Comparison of ENCODE assay signal across 8 cellular contexts in genomic region chr11:65559535-65559934, GRCh38. TPM values are rescaled to one million over a fixed set of nuclear protein-coding genes. Genes with fewer than 3 reads are reported as not detected.
DNase-seq lines count a peak whose midpoint lies in the region; TF ChIP-seq lines count a peak whose summit lies in the region.

No MANE protein-coding gene starts in this region.

- H3K36me3 ChIP-seq in left ventricle myocardium inferior (no peaks in the 10 kb centered on the region), smooth muscle cell (ENCODE audit: low read depth) (no peaks in the 10 kb centered on the region)

- H3K27me3 ChIP-seq in H9 (ENCODE audit: insufficient read depth, low read length) (no peaks in the 10 kb centered on the region; the same call in 1 of the 2 replicates), left ventricle myocardium inferior (ENCODE audit: low read depth) (no peaks in the 10 kb centered on the region), smooth muscle cell (ENCODE audit: low read depth) (no peaks in the 10 kb centered on the region)

- H3K9ac ChIP-seq in H9 (ENCODE audit: extremely low read depth, insufficient read length, low read length), result no peak overlapping the region
- H3K9ac ChIP-seq in smooth muscle cell (ENCODE audit: low read depth), result no peak overlapping the region

- peak overlapping the region; percentile 4 to 72; a peak in 3 of 5 replicates for H3K4me3 Mint-ChIP-seq in H9
- H3K4me3 Mint-ChIP-seq in activated CD4-positive, alpha-beta memory T cell treated with anti-CD3 and anti-CD28 coated beads, Interleukin-2, amount 10 ng/mL, durations not matched to agents 7 days and 5 days, result peak overlapping the region; percentile 38

- H3F3A ChIP-seq in smooth muscle cell (ENCODE audit: low read depth), result peaks cover 43% of the 10 kb centered on the region

- no peak overlapping the region for H2BK5ac ChIP-seq in H9 (ENCODE audit: insufficient read length, low read length)

- no peaks in the 10 kb centered on the region for H3K9me3 Mint-ChIP-seq in H9
- no peaks in the 10 kb centered on the region for H3K9me3 Mint-ChIP-seq in activated CD4-positive, alpha-beta memory T cell treated with anti-CD3 and anti-CD28 coated beads, Interleukin-2, amount 10 ng/mL, durations not matched to agents 7 days and 5 days

- no peaks in the 10 kb centered on the region for H3K23me2 ChIP-seq in H9 (ENCODE audit: insufficient read length, low read depth, low read length, poor library complexity, severe bottlenecking)

- peaks cover 6% of the 10 kb centered on the region; the same call in 1 of the 2 replicates for H3K4me1 ChIP-seq in H9 (ENCODE audit: insufficient read depth, low read length)
- peaks cover 63% of the 10 kb centered on the region for H3K4me1 ChIP-seq in left ventricle myocardium inferior
- peaks cover 20% of the 10 kb centered on the region for H3K4me1 ChIP-seq in smooth muscle cell (ENCODE audit: low read depth)

- H3K4me2 ChIP-seq in H9 (ENCODE audit: insufficient read depth, insufficient read length, low read length) (no peak overlapping the region), smooth muscle cell (peak overlapping the region; percentile 30)

- H2AFZ ChIP-seq in H9 (ENCODE audit: low read length) (no peak overlapping the region), smooth muscle cell (ENCODE audit: low read depth) (no peak overlapping the region)

- no peak overlapping the region for H2AK5ac ChIP-seq in H9 (ENCODE audit: insufficient read length, low read length)

- H3K27ac ChIP-seq in H9 (ENCODE audit: insufficient read length, low read depth, low read length) (no peak overlapping the region), left ventricle myocardium inferior (replicated peaks) (peak overlapping the region; percentile 99), smooth muscle cell (ENCODE audit: low read depth) (peak overlapping the region; percentile 75)

- H2BK120ac ChIP-seq in H9 (ENCODE audit: low read depth, low read length, poor library complexity, severe bottlenecking), result no peak overlapping the region

- H3K27ac Mint-ChIP-seq in H9, result no peak overlapping the region
- peak overlapping the region; percentile 14 for H3K27ac Mint-ChIP-seq in activated CD4-positive, alpha-beta memory T cell treated with anti-CD3 and anti-CD28 coated beads, Interleukin-2, amount 10 ng/mL, durations not matched to agents 7 days and 5 days

- H3T11ph ChIP-seq in H9 (ENCODE audit: low read length), result no peak overlapping the region

- no peak overlapping the region for H2BK15ac ChIP-seq in H9 (ENCODE audit: low read depth, low read length)

- CTCF ChIA-PET in activated CD4-positive, alpha-beta memory T cell treated with anti-CD3 and anti-CD28 coated beads, Interleukin-2, amount 10 ng/mL, durations not matched to agents 7 days and 5 days (lab: Charles Lee), result interaction anchor here (0.7 to 1.5 kb wide), 5 partner anchors 8 to 47 kb away, joined by 3 read pairs; partner anchors contain the start of gene ZNRD2
- CTCF ChIA-PET in HEK293T (lab: Yijun Ruan, JAX), result interaction anchor here (1.7 to 2.2 kb wide), 3 partner anchors 11 to 18 kb away, joined by 6 to 11 read pairs (median 7); partner anchors contain the start of genes FAM89B and ZNRD2

- no CpG with 5 or more reads among the region's 5 CpGs for WGBS in H9 (ENCODE audit: extremely low coverage, insufficient read length, low lambda C conversion rate)
- 85% methylated on average over 5 of the region's 5 CpGs for WGBS in smooth muscle cell (ENCODE audit: low lambda C conversion rate)

- H3K79me2 ChIP-seq in H9 (ENCODE audit: insufficient read depth, low read length) (no peaks in the 10 kb centered on the region), smooth muscle cell (ENCODE audit: low read depth) (peaks cover 5% of the 10 kb centered on the region)

- intact Hi-C loops in left ventricle myocardium inferior (cut with micrococcal nuclease), result no loop called here

- DNase-seq in H9 (no peak), left ventricle myocardium inferior (no peak), smooth muscle cell (lab: John Stamatoyannopoulos, UW; ENCODE audit: unreplicated experiment) (no peak), NCI-H1105 treated with DMSO at 0.1 percent for 48 hours (lab: John Stamatoyannopoulos, UW) (no peak), HEK293T (ENCODE audit: extremely low spot score) (no peak), hepatic stellate cell (ENCODE audit: low spot score) (no peak), D341Med (ENCODE audit: low spot score) (no peak)
- no peak for DNase-seq in activated CD4-positive, alpha-beta memory T cell treated with anti-CD3 and anti-CD28 coated beads, Interleukin-2, amount 10 ng/mL, durations not matched to agents 7 days and 5 days

- no peak overlapping the region for H4K8ac ChIP-seq in H9 (replicated peaks; ENCODE audit: insufficient read length, low read depth, low read length)

- H3K27me3 Mint-ChIP-seq in H9 (ENCODE audit: low read depth), result peaks cover 45% of the 10 kb centered on the region
- no peaks in the 10 kb centered on the region for H3K27me3 Mint-ChIP-seq in activated CD4-positive, alpha-beta memory T cell treated with anti-CD3 and anti-CD28 coated beads, Interleukin-2, amount 10 ng/mL, durations not matched to agents 7 days and 5 days

- no peak overlapping the region for H3K4ac ChIP-seq in H9 (ENCODE audit: low read depth, low read length)

- H3K4me3 ChIP-seq in left ventricle myocardium inferior (no peak overlapping the region), smooth muscle cell (no peak overlapping the region)

- no peaks in the 10 kb centered on the region for H3K79me1 ChIP-seq in H9 (ENCODE audit: insufficient read depth, low read depth, low read length, poor library complexity, severe bottlenecking)

- H4K91ac ChIP-seq in H9 (ENCODE audit: insufficient read length, low read depth, low read length), result no peak overlapping the region

- H3K4me1 Mint-ChIP-seq in H9, result peaks cover 42 to 59% of the 10 kb centered on the region in 2 experiments
- H3K4me1 Mint-ChIP-seq in activated CD4-positive, alpha-beta memory T cell treated with anti-CD3 and anti-CD28 coated beads, Interleukin-2, amount 10 ng/mL, durations not matched to agents 7 days and 5 days, result peaks cover 53% of the 10 kb centered on the region

- H3K9me3 ChIP-seq in H9 (ENCODE audit: control insufficient read depth, low read depth, low read length), result no peaks in the 10 kb centered on the region
- H3K9me3 ChIP-seq in left ventricle myocardium inferior (replicated peaks), result no peaks in the 10 kb centered on the region
- H3K9me3 ChIP-seq in smooth muscle cell (replicated peaks; ENCODE audit: low read depth), result no peaks in the 10 kb centered on the region

- H2BK20ac ChIP-seq in H9 (ENCODE audit: low read depth, low read length, poor library complexity, severe bottlenecking), result no peak overlapping the region

- no peak overlapping the region for H3K14ac ChIP-seq in H9 (ENCODE audit: insufficient read depth, low read length)

- no peak overlapping the region for H3K56ac ChIP-seq in H9 (ENCODE audit: insufficient read length, low read depth, low read length)

- POLR2A ChIA-PET in activated CD4-positive, alpha-beta memory T cell treated with anti-CD3 and anti-CD28 coated beads, Interleukin-2, amount 10 ng/mL, durations not matched to agents 7 days and 5 days (lab: Charles Lee), result interaction anchor here (0.8 to 4.1 kb wide), 7 partner anchors 12 to 61 kb away, joined by 3 to 31 read pairs (median 4); partner anchors contain the start of genes EHBP1L1, FAM89B, SCYL1 and ZNRD2
- POLR2A ChIA-PET in HEK293T (lab: Yijun Ruan, JAX), result interaction anchor here (0.9 to 3.7 kb wide), 9 partner anchors 10 to 329 kb away, joined by 3 to 47 read pairs (median 4); partner anchors contain the start of genes FIBP, MALAT1, NEAT1 and POLA2

- H2BK12ac ChIP-seq in H9 (ENCODE audit: insufficient read length, low read depth, low read length), result no peak overlapping the region

- H3K36me3 Mint-ChIP-seq in H9 (ENCODE audit: insufficient read depth in 1 of 3, low read depth in 3 of 3), result no peaks in the 10 kb centered on the region
- H3K36me3 Mint-ChIP-seq in activated CD4-positive, alpha-beta memory T cell treated with anti-CD3 and anti-CD28 coated beads, Interleukin-2, amount 10 ng/mL, durations not matched to agents 7 days and 5 days (ENCODE audit: low read depth), result no peaks in the 10 kb centered on the region

- no peak overlapping the region for H3K23ac ChIP-seq in H9 (ENCODE audit: insufficient read length, low read depth, low read length)

- no peak overlapping the region for H3K18ac ChIP-seq in H9 (ENCODE audit: insufficient read length, low read depth, low read length)

- H4K20me1 ChIP-seq in H9 (ENCODE audit: control insufficient read depth, insufficient read depth, insufficient read length), result no peaks in the 10 kb centered on the region
- peaks cover 6% of the 10 kb centered on the region for H4K20me1 ChIP-seq in smooth muscle cell (ENCODE audit: low read depth)

- no peak overlapping the region for H4K5ac ChIP-seq in H9 (ENCODE audit: insufficient read length, low read depth, low read length)

- TF ChIP-seq CTCF in H9 (conservative IDR thresholded peaks at IDR 0.05), result no peak
- no peak for TF ChIP-seq CTCF in left ventricle myocardium inferior (IDR thresholded peaks at IDR 0.05; ENCODE audit: borderline replicate concordance)
- no peak for TF ChIP-seq CTCF in smooth muscle cell (IDR thresholded peaks at IDR 0.05; ENCODE audit: borderline replicate concordance, insufficient read depth, poor library complexity, severe bottlenecking)

RNA-seq across cellular contexts. Expression of gene LTBP3, which starts 1.4 kb away (rescaled TPM):
- total RNA-seq in H9 (2021) (10.6 and 12.1 TPM in 2 replicates), left ventricle myocardium inferior (80.3 TPM), smooth muscle cell (33.6 TPM in 2 replicates)
- 10 to 100 TPM; 55.4 to 60.0 TPM for total RNA-seq in activated CD4-positive, alpha-beta memory T cell treated with anti-CD3 and anti-CD28 coated beads, Interleukin-2, amount 10 ng/mL, durations not matched to agents 7 days and 5 days
- polyA plus RNA-seq in smooth muscle cell, result 46.4 and 53.9 TPM in 2 replicates

RNA-seq across cellular contexts. Expression of gene ZNRD2, which starts 10.7 kb away (rescaled TPM):
- total RNA-seq in H9 (2021) (43.7 and 45.8 TPM in 2 replicates), left ventricle myocardium inferior (21.1 TPM), smooth muscle cell (45.9 and 55.5 TPM in 2 replicates)
- total RNA-seq in activated CD4-positive, alpha-beta memory T cell treated with anti-CD3 and anti-CD28 coated beads, Interleukin-2, amount 10 ng/mL, durations not matched to agents 7 days and 5 days, result 10 to 100 TPM; 25.3 to 27.8 TPM
- polyA plus RNA-seq in smooth muscle cell, result 105 and 108 TPM in 2 replicates

RNA-seq across cellular contexts. Expression of gene FAM89B, which starts 12.8 kb away (rescaled TPM):
- total RNA-seq in H9 (2021), result 20.0 and 21.7 TPM in 2 replicates
- 10 to 100 TPM; 45.6 to 48.0 TPM for total RNA-seq in activated CD4-positive, alpha-beta memory T cell treated with anti-CD3 and anti-CD28 coated beads, Interleukin-2, amount 10 ng/mL, durations not matched to agents 7 days and 5 days
- total RNA-seq in left ventricle myocardium inferior, result 40.9 TPM
- 51.4 and 63.9 TPM in 2 replicates for total RNA-seq in smooth muscle cell
- 174 TPM in 2 replicates for polyA plus RNA-seq in smooth muscle cell

RNA-seq across cellular contexts. Expression of gene EHBP1L1, which starts 16.3 kb away (rescaled TPM):
- 13.8 and 14.5 TPM in 2 replicates for total RNA-seq in H9 (2021)
- total RNA-seq in activated CD4-positive, alpha-beta memory T cell treated with anti-CD3 and anti-CD28 coated beads, Interleukin-2, amount 10 ng/mL, durations not matched to agents 7 days and 5 days, result 100 to 1,000 TPM; 118 to 119 TPM
- total RNA-seq in left ventricle myocardium inferior, result 69.5 TPM
- 5.1 and 14.0 TPM in 2 replicates for total RNA-seq in smooth muscle cell
- polyA plus RNA-seq in smooth muscle cell, result 28.4 and 29.5 TPM in 2 replicates

RNA-seq across cellular contexts. Expression of gene SCYL1, which starts 34.7 kb away (rescaled TPM):
- 54.7 and 56.0 TPM in 2 replicates for total RNA-seq in H9 (2021)
- 10 to 100 TPM; 56.9 to 58.5 TPM for total RNA-seq in activated CD4-positive, alpha-beta memory T cell treated with anti-CD3 and anti-CD28 coated beads, Interleukin-2, amount 10 ng/mL, durations not matched to agents 7 days and 5 days
- total RNA-seq in left ventricle myocardium inferior, result 60.2 TPM
- total RNA-seq in smooth muscle cell, result 66.6 and 90.8 TPM in 2 replicates
- polyA plus RNA-seq in smooth muscle cell, result 108 and 123 TPM in 2 replicates
